In the genomic region with DNA sequence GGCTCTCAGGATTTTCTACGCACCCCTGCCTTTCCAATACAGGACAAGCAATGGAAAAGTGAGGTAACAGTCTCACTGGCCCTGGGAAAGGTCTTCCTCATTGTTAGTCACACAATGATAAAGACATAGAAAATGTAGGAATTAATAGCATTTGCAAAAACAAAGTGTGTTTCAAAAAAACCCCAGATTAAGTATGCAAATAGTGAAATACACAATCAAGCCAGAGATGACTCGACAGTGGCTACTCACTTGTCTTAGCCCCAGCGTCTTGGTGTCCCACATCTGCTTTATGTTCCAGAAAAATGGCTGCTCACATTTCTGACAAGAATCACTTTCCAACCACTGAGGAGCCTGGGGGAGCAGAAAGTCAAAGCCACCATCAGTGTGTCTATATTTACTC, we compare ENCODE assay signal across 11 cellular contexts. TPM values are rescaled to one million over a fixed set of nuclear protein-coding genes. Genes with fewer than 3 reads are reported as not detected.
DNase-seq lines count a peak whose midpoint lies in the region; ATAC-seq lines count a peak whose summit lies in the region.
"Had no signal": no experiment of that assay in that cellular context is flagged by ENCODE, and none has a peak within 500 bp of the region (broad histone marks: within the 10 kb centered on the region; RNA-seq: fewer than 3 reads in every experiment).

No MANE protein-coding gene starts in this region.

- ATAC-seq in GM19023 (IDR thresholded peaks at IDR 0.05; ENCODE audit: unreplicated experiment): peak; percentile 87
- peak; percentile 94 for ATAC-seq in HG02852 (IDR thresholded peaks at IDR 0.05; ENCODE audit: unreplicated experiment)

- DNase-seq in AG20443 (ENCODE audit: low spot score): peak; percentile 36
- DNase-seq in RPMI7951 (ENCODE audit: low read depth): peak; percentile 13
- DNase-seq in NCI-H187 (lab: John Stamatoyannopoulos, UW): no peak
- no peak for DNase-seq in NCI-H82 treated with DMSO at 0.1 percent for 48 hours (lab: John Stamatoyannopoulos, UW; ENCODE audit: unreplicated experiment)
- no peak for DNase-seq in HT-29 (ENCODE audit: low spot score)
- DNase-seq in NCI-H510A (lab: John Stamatoyannopoulos, UW): no peak
- DNase-seq: activated gamma-delta T cell treated with Interleukin-2 at 50 U/mL for 16 hours; CD4-positive, CD25-positive, alpha-beta regulatory T cell; glutamatergic neuron had no signal

RNA-seq across cellular contexts. Expression of a gene that starts 47.0 kb away (rescaled TPM):
- total RNA-seq in RPMI7951 (2014; rRNA removed; shearing (Covaris generic)): 2.0 and 3.2 TPM in 2 replicates
- 14.1 and 16.3 TPM in 2 replicates for total RNA-seq in HT-29 (2014; rRNA removed; shearing (Covaris generic))

Comparison
In these comparisons a context has a peak if more than half of its experiments do, and no peak if none do; other contexts are left out.
1. DNase-seq: peak in AG20443 (single experiment) and RPMI7951 (single experiment); none in NCI-H187 (0 of 2), NCI-H82 treated with DMSO at 0.1 percent for 48 hours (single experiment), HT-29 (single experiment) and NCI-H510A (single experiment).